16 cellular contexts compared by ENCODE assay signal in the genomic region with DNA sequence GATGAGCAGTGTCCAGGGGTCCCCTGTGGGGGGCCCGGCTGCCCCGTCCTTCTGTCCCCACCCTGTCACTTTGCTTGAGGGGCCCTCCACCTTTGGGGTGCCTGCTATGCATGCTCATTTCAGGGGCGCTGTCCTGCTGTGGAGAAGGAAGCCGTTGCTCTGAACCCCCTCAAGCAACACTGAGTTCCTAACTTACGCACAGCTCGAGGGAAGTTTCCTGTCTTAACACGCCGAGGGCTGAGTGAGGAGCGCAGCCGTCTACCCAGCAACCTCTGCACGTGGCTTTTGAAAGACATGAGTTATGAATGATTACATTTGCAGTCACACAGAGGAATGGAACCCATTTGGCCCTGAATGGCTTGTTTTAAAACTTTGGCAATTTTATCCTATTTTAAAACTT. TPM values are rescaled to one million over a fixed set of nuclear protein-coding genes. Genes with fewer than 3 reads are reported as not detected.
DNase-seq lines count a peak whose midpoint lies in the region; ATAC-seq and TF ChIP-seq lines count a peak whose summit lies in the region.
"Had no signal": no experiment of that assay in that cellular context is flagged by ENCODE, and none has a peak within 500 bp of the region (broad histone marks: within the 10 kb centered on the region; RNA-seq: fewer than 3 reads in every experiment).

No MANE protein-coding gene starts in this region.

- no peak for ATAC-seq in CD8-positive, alpha-beta T cell
- peak; percentile 53 for ATAC-seq in esophagus mucosa
- ATAC-seq in GM21786 (IDR thresholded peaks at IDR 0.05; ENCODE audit: unreplicated experiment), result no peak
- ATAC-seq: gastrocnemius medialis had no signal

- no peaks in the 10 kb centered on the region for H3K4me1 ChIP-seq in CD8-positive, alpha-beta T cell (ENCODE audit: insufficient read depth, low read length)

- intact Hi-C loops in CD8-positive, alpha-beta T cell (cut with DNase I, micrococcal nuclease), result no loop called here

- DNase-seq in CD8-positive, alpha-beta T cell, result no peak
- peak; percentile 64 for DNase-seq in Jurkat, Clone E6-1 (ENCODE audit: low read depth, low spot score)
- no peak for DNase-seq in osteocyte (ENCODE audit: extremely low spot score, unreplicated experiment)
- DNase-seq in DMS79 (lab: John Stamatoyannopoulos, UW), result no peak
- DNase-seq in OCI-M2 (lab: John Stamatoyannopoulos, UW; ENCODE audit: unreplicated experiment), result no peak
- DNase-seq in NCI-H2227 (lab: John Stamatoyannopoulos, UW; ENCODE audit: unreplicated experiment), result no peak
- DNase-seq: activated gamma-delta T cell treated with Interleukin-2 at 50 U/mL for 16 hours, brain microvascular endothelial cell, gastrocnemius medialis, HFFc6, Right ventricle myocardium superior, T-helper 9 cell, testis had no signal

- CTCF ChIA-PET in CD8-positive, alpha-beta T cell (lab: Charles Lee), result no interaction called here

- no peak overlapping the region for H3K27ac Mint-ChIP-seq in CD8-positive, alpha-beta T cell
- peak overlapping the region; percentile 93 for H3K27ac Mint-ChIP-seq in osteocyte (ENCODE audit: unreplicated experiment)
- H3K27ac Mint-ChIP-seq: CD14-positive monocyte, HFFc6 had no signal

- peaks cover 14% of the 10 kb centered on the region for H3K4me1 Mint-ChIP-seq in CD8-positive, alpha-beta T cell (ENCODE audit: low read depth)
- peaks cover 71% of the 10 kb centered on the region for H3K4me1 Mint-ChIP-seq in osteocyte (ENCODE audit: unreplicated experiment)

- H3K27me3 ChIP-seq in CD8-positive, alpha-beta T cell (ENCODE audit: insufficient read depth, low read length), result no peaks in the 10 kb centered on the region
- H3K27me3 ChIP-seq: brain microvascular endothelial cell, gastrocnemius medialis, testis had no signal

- no peaks in the 10 kb centered on the region for H3K9me3 ChIP-seq in CD8-positive, alpha-beta T cell (ENCODE audit: low read length)
- H3K9me3 ChIP-seq: gastrocnemius medialis, testis had no signal

- H3K9me3 Mint-ChIP-seq in CD8-positive, alpha-beta T cell, result no peaks in the 10 kb centered on the region
- no peaks in the 10 kb centered on the region for H3K9me3 Mint-ChIP-seq in osteocyte (ENCODE audit: unreplicated experiment)
- H3K9me3 Mint-ChIP-seq: HFFc6 had no signal

- H3K4me3 ChIP-seq in CD8-positive, alpha-beta T cell (ENCODE audit: low read depth, low read length), result no peak overlapping the region
- H3K4me3 ChIP-seq in Jurkat, Clone E6-1 (ENCODE audit: low read length), result no peak overlapping the region
- H3K4me3 ChIP-seq: gastrocnemius medialis, testis had no signal

- POLR2A ChIA-PET in CD8-positive, alpha-beta T cell (lab: Charles Lee), result no interaction called here

- no peaks in the 10 kb centered on the region for H3K36me3 ChIP-seq in CD8-positive, alpha-beta T cell (ENCODE audit: insufficient read depth, low read length)
- H3K36me3 ChIP-seq: brain microvascular endothelial cell, gastrocnemius medialis had no signal

- H3K4me3 Mint-ChIP-seq in CD8-positive, alpha-beta T cell, result peak overlapping the region; percentile 6
- H3K4me3 Mint-ChIP-seq in osteocyte (ENCODE audit: unreplicated experiment), result no peak overlapping the region
- H3K4me3 Mint-ChIP-seq: HFFc6 had no signal

- no peak for TF ChIP-seq CTCF in CD8-positive, alpha-beta T cell (IDR thresholded peaks at IDR 0.05)
- TF ChIP-seq CTCF in osteocyte (IDR thresholded peaks at IDR 0.05), result no peak

- H3K27me3 Mint-ChIP-seq in CD8-positive, alpha-beta T cell (ENCODE audit: low read depth), result peaks cover 23% of the 10 kb centered on the region
- H3K27me3 Mint-ChIP-seq in osteocyte (ENCODE audit: unreplicated experiment), result no peaks in the 10 kb centered on the region

- no peak overlapping the region for H3K27ac ChIP-seq in CD8-positive, alpha-beta T cell (ENCODE audit: low read depth, low read length)
- H3K27ac ChIP-seq: brain microvascular endothelial cell, testis had no signal

- H3K36me3 Mint-ChIP-seq in CD8-positive, alpha-beta T cell, result no peaks in the 10 kb centered on the region
- H3K36me3 Mint-ChIP-seq in osteocyte (ENCODE audit: unreplicated experiment), result no peaks in the 10 kb centered on the region
- H3K36me3 Mint-ChIP-seq: CD14-positive monocyte had no signal

RNA-seq across cellular contexts. Expression of gene RAMP1, which starts 14.0 kb away (rescaled TPM):
- not detected for total RNA-seq in CD8-positive, alpha-beta T cell
- polyA plus RNA-seq in Jurkat, Clone E6-1 (2012; ENCODE audit: insufficient read depth, insufficient read length), result not detected
- total RNA-seq in esophagus mucosa, result 2.2 TPM
- total RNA-seq in osteocyte, result 87.9 and 93.4 TPM in 2 replicates
- polyA plus RNA-seq: CD14-positive monocyte had no signal

Comparison
In these comparisons a context has a peak if more than half of its experiments do, and no peak if none do; other contexts are left out.
1. RNA of gene RAMP1, which starts 14.0 kb away (total RNA-seq): 87.9 to 93.4 TPM in osteocyte; 2.2 TPM in esophagus mucosa (single experiment) and not detected in CD8-positive, alpha-beta T cell; every median in the first group is over 10 times any median in the second.